In the genomic region with DNA sequence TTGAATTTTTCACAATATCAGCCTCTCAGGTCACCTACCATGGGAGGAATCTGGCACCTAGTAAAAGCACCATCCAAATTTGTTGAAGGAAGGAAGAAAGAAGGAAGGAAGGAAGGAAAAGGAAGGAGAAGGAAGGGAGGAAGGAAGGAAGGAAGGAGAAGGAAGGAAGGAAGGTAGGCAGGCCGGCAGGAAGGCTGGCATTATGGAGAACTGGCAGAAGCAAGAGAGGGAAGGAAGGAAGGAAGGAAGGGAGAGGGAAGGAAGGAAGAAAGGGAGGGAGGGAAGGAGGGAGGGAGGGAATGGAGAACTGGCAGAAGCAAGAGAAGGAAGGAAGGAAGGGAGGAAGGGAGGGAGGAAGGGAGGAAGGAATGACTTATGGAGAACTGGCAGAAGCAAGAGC, we compare ENCODE assay signal across 1 cellular context.
TF ChIP-seq lines count a peak whose summit lies in the region.

No MANE protein-coding gene starts in this region.

TF ChIP-seq in GM23338, 12 proteins besides CTCF, POLR2A, EP300 and RAD21 (continued from another document):
- TF ChIP-seq STAT1 (IDR thresholded peaks at IDR 0.05; ENCODE audit: unreplicated experiment) (no peak), JUNB (IDR thresholded peaks at IDR 0.05; ENCODE audit: unreplicated experiment) (no peak), CREB1 (CRISPR knock-in tag; IDR thresholded peaks at IDR 0.05; ENCODE audit: low read depth) (no peak), ZNF114 (CRISPR knock-in tag; IDR thresholded peaks at IDR 0.05) (no peak), EZH2 (IDR thresholded peaks at IDR 0.05; ENCODE audit: low read depth, unreplicated experiment) (no peak), NANOG (IDR thresholded peaks at IDR 0.05; ENCODE audit: borderline replicate concordance) (no peak), ZNF331 (CRISPR knock-in tag; IDR thresholded peaks at IDR 0.05; ENCODE audit: low read depth) (no peak)
- TF ChIP-seq, protein P1, sequence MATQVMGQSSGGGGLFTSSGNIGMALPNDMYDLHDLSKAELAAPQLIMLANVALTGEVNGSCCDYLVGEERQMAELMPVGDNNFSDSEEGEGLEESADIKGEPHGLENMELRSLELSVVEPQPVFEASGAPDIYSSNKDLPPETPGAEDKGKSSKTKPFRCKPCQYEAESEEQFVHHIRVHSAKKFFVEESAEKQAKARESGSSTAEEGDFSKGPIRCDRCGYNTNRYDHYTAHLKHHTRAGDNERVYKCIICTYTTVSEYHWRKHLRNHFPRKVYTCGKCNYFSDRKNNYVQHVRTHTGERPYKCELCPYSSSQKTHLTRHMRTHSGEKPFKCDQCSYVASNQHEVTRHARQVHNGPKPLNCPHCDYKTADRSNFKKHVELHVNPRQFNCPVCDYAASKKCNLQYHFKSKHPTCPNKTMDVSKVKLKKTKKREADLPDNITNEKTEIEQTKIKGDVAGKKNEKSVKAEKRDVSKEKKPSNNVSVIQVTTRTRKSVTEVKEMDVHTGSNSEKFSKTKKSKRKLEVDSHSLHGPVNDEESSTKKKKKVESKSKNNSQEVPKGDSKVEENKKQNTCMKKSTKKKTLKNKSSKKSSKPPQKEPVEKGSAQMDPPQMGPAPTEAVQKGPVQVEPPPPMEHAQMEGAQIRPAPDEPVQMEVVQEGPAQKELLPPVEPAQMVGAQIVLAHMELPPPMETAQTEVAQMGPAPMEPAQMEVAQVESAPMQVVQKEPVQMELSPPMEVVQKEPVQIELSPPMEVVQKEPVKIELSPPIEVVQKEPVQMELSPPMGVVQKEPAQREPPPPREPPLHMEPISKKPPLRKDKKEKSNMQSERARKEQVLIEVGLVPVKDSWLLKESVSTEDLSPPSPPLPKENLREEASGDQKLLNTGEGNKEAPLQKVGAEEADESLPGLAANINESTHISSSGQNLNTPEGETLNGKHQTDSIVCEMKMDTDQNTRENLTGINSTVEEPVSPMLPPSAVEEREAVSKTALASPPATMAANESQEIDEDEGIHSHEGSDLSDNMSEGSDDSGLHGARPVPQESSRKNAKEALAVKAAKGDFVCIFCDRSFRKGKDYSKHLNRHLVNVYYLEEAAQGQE (IDR thresholded peaks at IDR 0.05; ENCODE audit: unreplicated experiment): no peak
- TF ChIP-seq, protein P2, sequence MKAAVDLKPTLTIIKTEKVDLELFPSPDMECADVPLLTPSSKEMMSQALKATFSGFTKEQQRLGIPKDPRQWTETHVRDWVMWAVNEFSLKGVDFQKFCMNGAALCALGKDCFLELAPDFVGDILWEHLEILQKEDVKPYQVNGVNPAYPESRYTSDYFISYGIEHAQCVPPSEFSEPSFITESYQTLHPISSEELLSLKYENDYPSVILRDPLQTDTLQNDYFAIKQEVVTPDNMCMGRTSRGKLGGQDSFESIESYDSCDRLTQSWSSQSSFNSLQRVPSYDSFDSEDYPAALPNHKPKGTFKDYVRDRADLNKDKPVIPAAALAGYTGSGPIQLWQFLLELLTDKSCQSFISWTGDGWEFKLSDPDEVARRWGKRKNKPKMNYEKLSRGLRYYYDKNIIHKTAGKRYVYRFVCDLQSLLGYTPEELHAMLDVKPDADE (IDR thresholded peaks at IDR 0.05): no peak
